Comparison of ENCODE assay signal across 8 cellular contexts in genomic region chrX:151151668-151152267, GRCh38. TPM values are rescaled to one million over a fixed set of nuclear protein-coding genes. Genes with fewer than 3 reads are reported as not detected.
DNase-seq lines count a peak whose midpoint lies in the region; ATAC-seq, FAIRE-seq and TF ChIP-seq lines count a peak whose summit lies in the region.

No MANE protein-coding gene starts in this region.

- no peaks in the 10 kb centered on the region for H3K36me3 Mint-ChIP-seq in chondrocyte (ENCODE audit: low read depth)

- TF ChIP-seq CTCF in DOHH2 (IDR thresholded peaks at IDR 0.05; ENCODE audit: low read depth, low read length, poor library complexity, severe bottlenecking): peak; percentile 59
- peak; percentile 85 for TF ChIP-seq CTCF in chondrocyte (IDR thresholded peaks at IDR 0.05)
- peak; percentile 57 for TF ChIP-seq CTCF in lung (IDR thresholded peaks at IDR 0.05; ENCODE audit: control extremely low read depth, extremely low read depth)

- H3F3A ChIP-seq in DOHH2 (ENCODE audit: control insufficient read depth, insufficient read depth): no peaks in the 10 kb centered on the region

- H3K27ac ChIP-seq in DOHH2 (ENCODE audit: low read depth, low read length): no peak overlapping the region
- H3K27ac ChIP-seq in SK-N-MC: no peak overlapping the region
- H3K27ac ChIP-seq in lung (ENCODE audit: low read depth in 1 of 2, low read length in 1 of 2): no peak overlapping the region

- H3K4me3 Mint-ChIP-seq in chondrocyte (ENCODE audit: unreplicated experiment): no peak overlapping the region

- no peaks in the 10 kb centered on the region for H3K9me2 ChIP-seq in DOHH2 (replicated peaks; ENCODE audit: control insufficient read depth, low read length)

- peak overlapping the region; percentile 46 for H3K27ac Mint-ChIP-seq in chondrocyte (ENCODE audit: unreplicated experiment)

- H3K9me3 ChIP-seq in DOHH2 (ENCODE audit: control insufficient read depth, insufficient read depth, low read length) (no peaks in the 10 kb centered on the region), SK-N-MC (ENCODE audit: low read depth, low read length) (no peaks in the 10 kb centered on the region), lung (ENCODE audit: control insufficient read depth in 2 of 2, insufficient read depth in 1 of 2, low read length in 1 of 2) (no peaks in the 10 kb centered on the region)

- no peak overlapping the region for H3K4me2 ChIP-seq in DOHH2 (ENCODE audit: low read length)

- FAIRE-seq in urothelium cell line (lab: Jason Lieb, UNC): no peak

- H3K9me3 Mint-ChIP-seq in chondrocyte (ENCODE audit: low read depth): no peaks in the 10 kb centered on the region

- H3K27me3 ChIP-seq in DOHH2 (ENCODE audit: control insufficient read depth, low read length) (no peaks in the 10 kb centered on the region), lung (ENCODE audit: control insufficient read depth, insufficient read depth) (no peaks in the 10 kb centered on the region)

- no peak overlapping the region for H3K9ac ChIP-seq in SK-N-MC (ENCODE audit: insufficient read length)

- H3K36me3 ChIP-seq in DOHH2 (ENCODE audit: control insufficient read depth, low read length): no peaks in the 10 kb centered on the region
- no peaks in the 10 kb centered on the region for H3K36me3 ChIP-seq in SK-N-MC (ENCODE audit: insufficient read depth, low read length)
- H3K36me3 ChIP-seq in lung (ENCODE audit: control insufficient read depth in 2 of 2, insufficient read depth in 2 of 2, low read length in 2 of 2): no peaks in the 10 kb centered on the region

- no peaks in the 10 kb centered on the region for H3K79me2 ChIP-seq in DOHH2 (ENCODE audit: control insufficient read depth, low read length)

- no peaks in the 10 kb centered on the region for H4K20me1 ChIP-seq in DOHH2 (ENCODE audit: control insufficient read depth, insufficient read depth, low read depth, low read length)

- peaks cover 13% of the 10 kb centered on the region for H3K4me1 ChIP-seq in DOHH2 (ENCODE audit: control insufficient read depth, low read length)
- no peaks in the 10 kb centered on the region for H3K4me1 ChIP-seq in lung (ENCODE audit: control insufficient read depth in 2 of 2, insufficient read depth in 2 of 2, low read length in 2 of 2)

- no peak overlapping the region for H3K4me3 ChIP-seq in DOHH2 (ENCODE audit: low read length)
- no peak overlapping the region for H3K4me3 ChIP-seq in SK-N-MC
- no peak overlapping the region for H3K4me3 ChIP-seq in lung

- no peaks in the 10 kb centered on the region for H3K4me1 Mint-ChIP-seq in chondrocyte (ENCODE audit: low read depth)

- WGBS in lung, 2 donors: 34 to 39% methylated on average over 8 of the region's 8 CpGs

- DNase-seq in M059J (ENCODE audit: low read depth): peak; percentile 54
- DNase-seq in SK-N-MC (ENCODE audit: low read depth, low spot score): peak; percentile 32
- DNase-seq in chondrocyte (ENCODE audit: low spot score): no peak
- no peak for DNase-seq in lung (ENCODE audit: low spot score)
- peak; percentile 13 for DNase-seq in urothelium cell line (ENCODE audit: low spot score)

- peak; percentile 92 for ATAC-seq in GM19467 (IDR thresholded peaks at IDR 0.05; ENCODE audit: unreplicated experiment)
- ATAC-seq in lung (ENCODE audit: insufficient read depth, low FRiP score): no peak
- no peak for ATAC-seq in GM21576 (IDR thresholded peaks at IDR 0.05; ENCODE audit: unreplicated experiment)

- peaks cover 21% of the 10 kb centered on the region for H3K27me3 Mint-ChIP-seq in chondrocyte (ENCODE audit: low read depth)

RNA-seq across cellular contexts. Expression of gene GPR50, which starts 24.6 kb away (rescaled TPM):
- total RNA-seq in M059J (2014; rRNA removed; shearing (Covaris generic)): not detected in 2 replicates
- not detected in 3 replicates for total RNA-seq in chondrocyte
- not detected for total RNA-seq in lung
- polyA plus RNA-seq in lung: not detected

Comparison
In these comparisons a context has a peak if more than half of its experiments do, and no peak if none do; other contexts are left out.
1. DNase-seq: peak in M059J (single experiment), SK-N-MC (single experiment) and urothelium cell line (single experiment); none in chondrocyte (single experiment) and lung (single experiment).
2. Peak in every context shown above with its lines, with median percentiles within 50 percentile points of each other: CTCF ChIP-seq.